Comparison of ENCODE assay signal across 8 cellular contexts in genomic region chr3:51538115-51538458, GRCh38. TPM values are rescaled to one million over a fixed set of nuclear protein-coding genes. Genes with fewer than 3 reads are reported as not detected.
A peak's percentile ranks its signal among the peaks of the same experiment; 100 is the strongest.
DNase-seq lines count a peak whose midpoint lies in the region; ATAC-seq lines count a peak whose summit lies in the region.

No MANE protein-coding gene starts in this region.

- intact Hi-C loops in CD4-positive, alpha-beta memory T cell (cut with micrococcal nuclease): loop anchor here (1.0 kb wide), 1 partner anchor 38 kb away; the partner anchor contains the start of gene DCAF1
- intact Hi-C loops in left ventricle myocardium superior (cut with micrococcal nuclease): no loop called here

- POLR2A ChIA-PET in CD4-positive, alpha-beta memory T cell (lab: Charles Lee; ENCODE audit: partially characterized antibody): interaction anchor here (0.6 to 3.7 kb wide), 7 partner anchors 25 to 153 kb away, joined by 3 to 41 read pairs (median 3); partner anchors contain the start of genes DCAF1 and MANF

- H3K4me3 ChIP-seq in CD4-positive, alpha-beta memory T cell (ENCODE audit: low read length in 2 of 2): peak overlapping the region; percentile 76 to 80
- H3K4me3 ChIP-seq in HAP-1: peak overlapping the region; percentile 90
- peak overlapping the region; percentile 83 for H3K4me3 ChIP-seq in rectal smooth muscle tissue (ENCODE audit: low read length)

- H3K9ac ChIP-seq in rectal smooth muscle tissue (ENCODE audit: low read length): peak overlapping the region; percentile 84

- CTCF ChIA-PET in CD4-positive, alpha-beta memory T cell (lab: Charles Lee; ENCODE audit: partially characterized antibody): interaction anchor here (0.9 to 3.9 kb wide), 5 partner anchors 10 to 146 kb away, joined by 3 to 35 read pairs (median 18); partner anchors contain the start of genes DCAF1 and TEX264

- H3K27ac ChIP-seq in CD4-positive, alpha-beta memory T cell (ENCODE audit: low read depth, low read length): peak overlapping the region; percentile 67
- peak overlapping the region; percentile 62 for H3K27ac ChIP-seq in rectal smooth muscle tissue (ENCODE audit: low read depth, low read length)

- peak in 1 of 5 donors; percentile 14 for DNase-seq in CD4-positive, alpha-beta memory T cell
- no peak for DNase-seq in HAP-1 (ENCODE audit: low spot score in 2 of 2)
- peak; percentile 59 for DNase-seq in activated CD8-positive, alpha-beta memory T cell treated with anti-CD3 and anti-CD28 coated beads, Interleukin-2, amount 50 U/mL, for 48 hours
- no peak for DNase-seq in left ventricle myocardium superior
- DNase-seq in stimulated activated naive CD4-positive, alpha-beta T cell treated with Interleukin-2 at 50 U/mL for 16 hours (lab: John Stamatoyannopoulos, UW): no peak
- DNase-seq in NK-92 (lab: John Stamatoyannopoulos, UW; ENCODE audit: unreplicated experiment): no peak

- H3K27ac Mint-ChIP-seq in CD4-positive, alpha-beta memory T cell: peak overlapping the region; percentile 91 to 97 (median 94)

- no peaks in the 10 kb centered on the region for H3K9me3 Mint-ChIP-seq in CD4-positive, alpha-beta memory T cell

- ATAC-seq in left ventricle myocardium superior: peak; percentile 16
- no peak for ATAC-seq in GM18867 (IDR thresholded peaks at IDR 0.05; ENCODE audit: unreplicated experiment)

- H3K27me3 Mint-ChIP-seq in CD4-positive, alpha-beta memory T cell: no peaks in the 10 kb centered on the region

- no peaks in the 10 kb centered on the region for H3K9me3 ChIP-seq in CD4-positive, alpha-beta memory T cell (ENCODE audit: control insufficient read depth in 1 of 2, low read length in 2 of 2)
- no peaks in the 10 kb centered on the region; the same call in 1 of the 2 replicates for H3K9me3 ChIP-seq in HAP-1

- peak overlapping the region; percentile 85 to 98 (median 94) for H3K4me3 Mint-ChIP-seq in CD4-positive, alpha-beta memory T cell

- H3K4me1 ChIP-seq in CD4-positive, alpha-beta memory T cell (ENCODE audit: insufficient read depth, low read length): peaks cover 27% of the 10 kb centered on the region
- peaks cover 10% of the 10 kb centered on the region for H3K4me1 ChIP-seq in HAP-1
- H3K4me1 ChIP-seq in rectal smooth muscle tissue (ENCODE audit: control insufficient read depth, insufficient read depth, low read length): peaks cover 8% of the 10 kb centered on the region

- in situ Hi-C loops in HAP-1 (cut with MboI; ENCODE audit: low sequenced_read_pairs): no loop called here

- no peaks in the 10 kb centered on the region for H3K27me3 ChIP-seq in CD4-positive, alpha-beta memory T cell (ENCODE audit: insufficient read depth, low read length)
- H3K27me3 ChIP-seq in HAP-1 (ENCODE audit: low read depth) (no peaks in the 10 kb centered on the region), rectal smooth muscle tissue (ENCODE audit: control insufficient read depth, insufficient read depth, low read length) (no peaks in the 10 kb centered on the region)

- H3K36me3 ChIP-seq in CD4-positive, alpha-beta memory T cell (ENCODE audit: insufficient read depth, low read length): no peaks in the 10 kb centered on the region
- H3K36me3 ChIP-seq in HAP-1 (replicated peaks) (peaks cover 16% of the 10 kb centered on the region), rectal smooth muscle tissue (ENCODE audit: control insufficient read depth, insufficient read depth, low read length) (no peaks in the 10 kb centered on the region)

- H3K4me1 Mint-ChIP-seq in CD4-positive, alpha-beta memory T cell: peaks cover 24 to 42% (median 32%) of the 10 kb centered on the region in 4 donors

- peaks cover 0 to 24% of the 10 kb centered on the region in 2 donors for H3K36me3 Mint-ChIP-seq in CD4-positive, alpha-beta memory T cell

RNA-seq across cellular contexts. Expression of gene RAD54L2, which starts 0.4 kb away (rescaled TPM):
- 10 to 100 TPM; 39.8 to 40.1 TPM for total RNA-seq in CD4-positive, alpha-beta memory T cell
- 10 to 100 TPM in 1 of 2 donors, 1 to 10 TPM in 1; 9.5 to 18.5 TPM for polyA plus RNA-seq in CD4-positive, alpha-beta memory T cell
- 10.4 TPM for total RNA-seq in left ventricle myocardium superior

RNA-seq across cellular contexts. Expression of gene DCAF1, which starts 38.3 kb away (rescaled TPM):
- total RNA-seq in CD4-positive, alpha-beta memory T cell: 10 to 100 TPM; 38.9 to 41.2 TPM
- 10 to 100 TPM in 1 of 2 donors, 1 to 10 TPM in 1; 7.1 to 20.5 TPM for polyA plus RNA-seq in CD4-positive, alpha-beta memory T cell
- 14.8 TPM for total RNA-seq in left ventricle myocardium superior
